ENCODE assay signal across 15 cellular contexts in the genomic region with DNA sequence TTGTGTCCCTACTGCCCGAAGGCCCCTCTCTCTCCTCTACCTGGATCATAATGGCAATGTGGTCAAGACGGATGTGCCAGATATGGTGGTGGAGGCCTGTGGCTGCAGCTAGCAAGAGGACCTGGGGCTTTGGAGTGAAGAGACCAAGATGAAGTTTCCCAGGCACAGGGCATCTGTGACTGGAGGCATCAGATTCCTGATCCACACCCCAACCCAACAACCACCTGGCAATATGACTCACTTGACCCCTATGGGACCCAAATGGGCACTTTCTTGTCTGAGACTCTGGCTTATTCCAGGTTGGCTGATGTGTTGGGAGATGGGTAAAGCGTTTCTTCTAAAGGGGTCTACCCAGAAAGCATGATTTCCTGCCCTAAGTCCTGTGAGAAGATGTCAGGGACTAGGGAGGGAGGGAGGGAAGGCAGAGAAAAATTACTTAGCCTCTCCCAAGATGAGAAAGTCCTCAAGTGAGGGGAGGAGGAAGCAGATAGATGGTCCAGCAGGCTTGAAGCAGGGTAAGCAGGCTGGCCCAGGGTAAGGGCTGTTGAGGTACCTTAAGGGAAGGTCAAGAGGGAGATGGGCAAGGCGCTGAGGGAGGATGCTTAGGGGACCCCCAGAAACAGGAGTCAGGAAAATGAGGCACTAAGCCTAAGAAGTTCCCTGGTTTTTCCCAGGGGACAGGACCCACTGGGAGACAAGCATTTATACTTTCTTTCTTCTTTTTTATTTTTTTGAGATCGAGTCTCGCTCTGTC. TPM values are rescaled to one million over a fixed set of nuclear protein-coding genes. Genes with fewer than 3 reads are reported as not detected.
A peak's percentile ranks its signal among the peaks of the same experiment; 100 is the strongest.
DNase-seq lines count a peak whose midpoint lies in the region; ATAC-seq, FAIRE-seq and TF ChIP-seq lines count a peak whose summit lies in the region.
"Had no signal": no experiment of that assay in that cellular context is flagged by ENCODE, and none has a peak within 500 bp of the region (broad histone marks: within the 10 kb centered on the region; RNA-seq: fewer than 3 reads in every experiment).

No MANE protein-coding gene starts in this region.

- 92% methylated on average over 6 of the region's 6 CpGs for WGBS in smooth muscle cell (ENCODE audit: low lambda C conversion rate)

- peak overlapping the region; percentile 27 to 81 for H3K4me3 Mint-ChIP-seq in activated T-cell treated with anti-CD3 and anti-CD28 coated beads, Interleukin-2, amount 50 U/mL, for 72 hours
- H3K4me3 Mint-ChIP-seq in glutamatergic neuron (ENCODE audit: unreplicated experiment): peak overlapping the region; percentile 89
- H3K4me3 Mint-ChIP-seq: HFFc6 had no signal

- no peak for FAIRE-seq in RCC 7860 (lab: Jason Lieb, UNC)

- H3K27me3 ChIP-seq in smooth muscle cell (ENCODE audit: low read depth): no peaks in the 10 kb centered on the region
- H3K27me3 ChIP-seq: SJCRH30 had no signal

- no peak for ATAC-seq in activated T-cell treated with anti-CD3 and anti-CD28 coated beads, Interleukin-2, amount 50 U/mL, for 72 hours (replicated peaks in 1 of 2)
- ATAC-seq in HG02571 (IDR thresholded peaks at IDR 0.05; ENCODE audit: unreplicated experiment): no peak
- ATAC-seq: gastrocnemius medialis had no signal

- no peaks in the 10 kb centered on the region for H3K9me3 Mint-ChIP-seq in activated T-cell treated with anti-CD3 and anti-CD28 coated beads, Interleukin-2, amount 50 U/mL, for 72 hours
- H3K9me3 Mint-ChIP-seq in glutamatergic neuron (ENCODE audit: unreplicated experiment): peaks cover 15% of the 10 kb centered on the region
- H3K9me3 Mint-ChIP-seq: HFFc6 had no signal

- H3K36me3 ChIP-seq in smooth muscle cell (ENCODE audit: low read depth): no peaks in the 10 kb centered on the region
- H3K36me3 ChIP-seq: gastrocnemius medialis, SJCRH30, tibial artery had no signal

- no peak overlapping the region for H3K4me3 ChIP-seq in smooth muscle cell
- H3K4me3 ChIP-seq: tibial artery had no signal

- peaks cover 23% of the 10 kb centered on the region for H3K4me1 ChIP-seq in smooth muscle cell (ENCODE audit: low read depth)

- no peak for DNase-seq in activated T-cell treated with anti-CD3 and anti-CD28 coated beads, Interleukin-2, amount 50 U/mL, for 72 hours
- no peak for DNase-seq in activated T-cell treated with anti-CD3 and anti-CD28 coated beads, Interleukin-2, amount 50 U/mL, for 48 hours
- DNase-seq in OCI-M1 (lab: John Stamatoyannopoulos, UW) (peak; percentile 34), glutamatergic neuron (no peak), smooth muscle cell (lab: John Stamatoyannopoulos, UW; ENCODE audit: unreplicated experiment) (no peak), SKM-1 treated with dmso at 0.1 percent for 144 hours (lab: John Stamatoyannopoulos, UW; ENCODE audit: unreplicated experiment) (no peak), RCC 7860 (ENCODE audit: low spot score) (no peak)
- DNase-seq: activated effector memory CD4-positive, alpha-beta T cell treated with Interleukin-2 at 50 U/mL for 16 hours; cortex of kidney; tibial artery had no signal

- H3K36me3 Mint-ChIP-seq in activated T-cell treated with anti-CD3 and anti-CD28 coated beads, Interleukin-2, amount 50 U/mL, for 72 hours (ENCODE audit: insufficient read depth in 2 of 2): no peaks in the 10 kb centered on the region
- H3K36me3 Mint-ChIP-seq in glutamatergic neuron (ENCODE audit: unreplicated experiment): no peaks in the 10 kb centered on the region

- peaks cover 10% of the 10 kb centered on the region for H3F3A ChIP-seq in smooth muscle cell (ENCODE audit: low read depth)

- TF ChIP-seq CTCF in glutamatergic neuron (IDR thresholded peaks at IDR 0.05; ENCODE audit: partially characterized antibody, unreplicated experiment): no peak
- no peak for TF ChIP-seq CTCF in smooth muscle cell (IDR thresholded peaks at IDR 0.05; ENCODE audit: borderline replicate concordance, insufficient read depth, poor library complexity, severe bottlenecking)

- peaks cover 7% of the 10 kb centered on the region for H3K27me3 Mint-ChIP-seq in activated T-cell treated with anti-CD3 and anti-CD28 coated beads, Interleukin-2, amount 50 U/mL, for 72 hours (ENCODE audit: low read depth)
- H3K27me3 Mint-ChIP-seq in glutamatergic neuron (ENCODE audit: unreplicated experiment): peaks cover 16% of the 10 kb centered on the region

- peak overlapping the region; percentile 16 for H3K9ac ChIP-seq in smooth muscle cell (ENCODE audit: low read depth)

- no peak overlapping the region for H2AFZ ChIP-seq in smooth muscle cell (ENCODE audit: low read depth)

- H3K9me3 ChIP-seq in smooth muscle cell (replicated peaks; ENCODE audit: low read depth): no peaks in the 10 kb centered on the region
- H3K9me3 ChIP-seq: gastrocnemius medialis, SJCRH30, tibial artery had no signal

- H3K4me1 Mint-ChIP-seq in activated T-cell treated with anti-CD3 and anti-CD28 coated beads, Interleukin-2, amount 50 U/mL, for 72 hours (ENCODE audit: low read depth): peaks cover 81% of the 10 kb centered on the region
- H3K4me1 Mint-ChIP-seq in glutamatergic neuron (ENCODE audit: low read depth, unreplicated experiment): peaks cover 36% of the 10 kb centered on the region

- H3K27ac Mint-ChIP-seq in activated T-cell treated with anti-CD3 and anti-CD28 coated beads, Interleukin-2, amount 50 U/mL, for 72 hours: no peak overlapping the region
- peak overlapping the region; percentile 54 for H3K27ac Mint-ChIP-seq in glutamatergic neuron (ENCODE audit: unreplicated experiment)

- H3K79me2 ChIP-seq in smooth muscle cell (ENCODE audit: low read depth): peaks cover 10% of the 10 kb centered on the region

- peak overlapping the region; percentile 89 for H3K27ac ChIP-seq in smooth muscle cell (ENCODE audit: low read depth)
- H3K27ac ChIP-seq: SJCRH30, tibial artery had no signal

- no peaks in the 10 kb centered on the region for H4K20me1 ChIP-seq in smooth muscle cell (ENCODE audit: low read depth)

- H3K4me2 ChIP-seq in smooth muscle cell: peak overlapping the region; percentile 37

RNA-seq across cellular contexts. Expression of a gene that starts 1.8 kb away (rescaled TPM):
- total RNA-seq in activated T-cell treated with anti-CD3 and anti-CD28 coated beads, Interleukin-2, amount 50 U/mL, for 72 hours: 1 to 10 TPM; 3.8 to 4.8 TPM
- 18.0 TPM for total RNA-seq in glutamatergic neuron (ENCODE audit: unreplicated experiment)
- total RNA-seq in smooth muscle cell: 5.4 and 11.5 TPM in 2 replicates
- 2.1 and 2.3 TPM in 2 replicates for polyA plus RNA-seq in smooth muscle cell

RNA-seq across cellular contexts. Expression of a gene that starts 2.7 kb away (rescaled TPM):
- total RNA-seq in activated T-cell treated with anti-CD3 and anti-CD28 coated beads, Interleukin-2, amount 50 U/mL, for 72 hours: 1 to 10 TPM in 1 of 2 donors, under 1 TPM in 1; 0.21 to 1.3 TPM
- total RNA-seq in glutamatergic neuron (ENCODE audit: unreplicated experiment) (2.3 TPM), smooth muscle cell (1.4 and 1.5 TPM in 2 replicates)
- 0.50 and 1.2 TPM in 2 replicates for polyA plus RNA-seq in smooth muscle cell

RNA-seq across cellular contexts. Expression of a gene that starts 22.3 kb away (rescaled TPM):
- total RNA-seq in activated T-cell treated with anti-CD3 and anti-CD28 coated beads, Interleukin-2, amount 50 U/mL, for 72 hours: not detected
- not detected for total RNA-seq in glutamatergic neuron (ENCODE audit: unreplicated experiment)
- not detected in 2 replicates for total RNA-seq in smooth muscle cell
- 0.42 TPM in 1 of 2 replicates, not detected in the other for polyA plus RNA-seq in smooth muscle cell
- total RNA-seq: HFFc6 had no signal
- polyA plus RNA-seq: AG04450 had no signal

RNA-seq across cellular contexts. Expression of a gene that starts 22.8 kb away (rescaled TPM):
- 100 to 1,000 TPM; 119 to 153 TPM for total RNA-seq in activated T-cell treated with anti-CD3 and anti-CD28 coated beads, Interleukin-2, amount 50 U/mL, for 72 hours
- total RNA-seq in glutamatergic neuron (ENCODE audit: unreplicated experiment) (52.0 TPM), smooth muscle cell (1.3 TPM in 1 of 2 replicates, not detected in the other)
- not detected in 2 replicates for polyA plus RNA-seq in smooth muscle cell

RNA-seq across cellular contexts. Expression of a gene that starts 26.1 kb away (rescaled TPM):
- total RNA-seq in activated T-cell treated with anti-CD3 and anti-CD28 coated beads, Interleukin-2, amount 50 U/mL, for 72 hours: 10 to 100 TPM; 78.9 to 79.1 TPM
- total RNA-seq in glutamatergic neuron (ENCODE audit: unreplicated experiment) (106 TPM), smooth muscle cell (10.4 and 16.0 TPM in 2 replicates)
- 12.2 and 17.2 TPM in 2 replicates for polyA plus RNA-seq in smooth muscle cell
